Comparison of ENCODE assay signal across 16 cellular contexts in genomic region chr9:87959916-87960581, GRCh38. TPM values are rescaled to one million over a fixed set of nuclear protein-coding genes. Genes with fewer than 3 reads are reported as not detected.
A peak's percentile ranks its signal among the peaks of the same experiment; 100 is the strongest.
DNase-seq lines count a peak whose midpoint lies in the region; ATAC-seq, FAIRE-seq and TF ChIP-seq lines count a peak whose summit lies in the region.
"Had no signal": no experiment of that assay in that cellular context is flagged by ENCODE, and none has a peak within 500 bp of the region (broad histone marks: within the 10 kb centered on the region; RNA-seq: fewer than 3 reads in every experiment).

No MANE protein-coding gene starts in this region.

- H2AK9ac ChIP-seq in IMR-90 (replicated peaks; ENCODE audit: low read depth, low read length, poor library complexity): no peak overlapping the region

- H3K9me3 ChIP-seq in IMR-90 (ENCODE audit: control insufficient read depth, insufficient read depth, low read length) (peaks cover 7% of the 10 kb centered on the region), K562 (replicated peaks; ENCODE audit: control insufficient read depth, insufficient read depth, low read depth, low read length) (no peaks in the 10 kb centered on the region), kidney (ENCODE audit: control insufficient read depth in 1 of 2, low read length in 2 of 2) (no peaks in the 10 kb centered on the region)
- H3K9me3 ChIP-seq: BE2C, thoracic aorta had no signal

- H3K4me3 ChIP-seq in IMR-90 (ENCODE audit: insufficient read depth, low read depth, low read length) (no peak overlapping the region), K562 (no peak overlapping the region), kidney (ENCODE audit: low read length in 2 of 2) (no peak overlapping the region), retinal pigment epithelial cell (ENCODE audit: low read length) (no peak overlapping the region)
- H3K4me3 ChIP-seq: GM23338, thoracic aorta had no signal

- H3K9ac ChIP-seq in IMR-90 (ENCODE audit: low read depth, low read length): no peak overlapping the region
- no peak overlapping the region for H3K9ac ChIP-seq in K562 (ENCODE audit: insufficient read depth in 1 of 2, low read depth in 2 of 2, low read length in 2 of 2)
- H3K9ac ChIP-seq in kidney (ENCODE audit: low read length in 2 of 2): no peak overlapping the region

- no peak overlapping the region; the same call in 1 of the 2 replicates for H3K18ac ChIP-seq in IMR-90 (ENCODE audit: low read depth, low read length)

- CTCF ChIA-PET in IMR-90 (lab: Yijun Ruan, JAX): no interaction called here
- CTCF ChIA-PET in K562 (lab: Yijun Ruan, JAX; ENCODE audit: low intra/inter-chr PET ratio): no interaction called here

- H3K4me1 ChIP-seq in IMR-90 (ENCODE audit: control insufficient read depth, insufficient read depth, low read length): peaks cover 5% of the 10 kb centered on the region
- no peaks in the 10 kb centered on the region for H3K4me1 ChIP-seq in K562 (replicated peaks in 1 of 2; ENCODE audit: control insufficient read depth in 2 of 2, insufficient read depth in 2 of 2, low read length in 2 of 2)
- H3K4me1 ChIP-seq in kidney (ENCODE audit: control insufficient read depth in 1 of 2, insufficient read depth in 1 of 2, low read depth in 1 of 2, low read length in 2 of 2): no peaks in the 10 kb centered on the region
- H3K4me1 ChIP-seq: BE2C had no signal

- H3K4me2 ChIP-seq in IMR-90 (ENCODE audit: low read depth, low read length) (no peak overlapping the region), K562 (ENCODE audit: insufficient read depth, low read length) (no peak overlapping the region)
- H3K4me2 ChIP-seq: GM23338 had no signal

- WGBS in IMR-90 (ENCODE audit: extremely low coverage in 2 of 2, insufficient read length in 1 of 2), 2 experiments: 7% methylated on average over 2 of the region's 4 CpGs; no CpG with 5 or more reads in 1 of the 2 experiments
- 0% methylated on average over 4 of the region's 4 CpGs for WGBS in K562 (ENCODE audit: insufficient coverage, low coverage, missing lambda C conversion rate)

- intact Hi-C loops in IMR-90 (cut with micrococcal nuclease): no loop called here
- intact Hi-C loops in K562 (cut with micrococcal nuclease): no loop called here
- intact Hi-C loops in kidney (cut with DNase I): no loop called here

- no peaks in the 10 kb centered on the region for H3K79me2 ChIP-seq in K562 (ENCODE audit: control insufficient read depth, insufficient read depth, low read length)

- H4K5ac ChIP-seq in IMR-90 (ENCODE audit: low read depth, low read length): no peak overlapping the region

- no peak overlapping the region for H2AK5ac ChIP-seq in IMR-90 (ENCODE audit: low read depth, low read length)

- FAIRE-seq in K562 (lab: Jason Lieb, UNC) (no peak), kidney (lab: Jason Lieb, UNC) (peak; percentile 13)
- FAIRE-seq: TTC549 had no signal

- in situ Hi-C loops in IMR-90 (cut with MboI; ENCODE audit: low sequenced_read_pairs) (loop anchor here (10.0 to 25.0 kb wide), 2 partner anchors 615 to 1052 kb away; no protein-coding TSS in a partner anchor), K562 (cut with MboI) (loop anchor here (25.0 kb wide), 2 partner anchors 602 to 1052 kb away; no protein-coding TSS in a partner anchor)

- H3K56ac ChIP-seq in IMR-90 (ENCODE audit: extremely low read depth, insufficient read depth, low read length): no peak overlapping the region

- H4K20me1 ChIP-seq in IMR-90 (ENCODE audit: insufficient read depth, low read length) (no peaks in the 10 kb centered on the region), K562 (replicated peaks; ENCODE audit: control insufficient read depth, insufficient read depth, low read length) (no peaks in the 10 kb centered on the region)

- peak; percentile 86 for ATAC-seq in IMR-90 (ENCODE audit: low read depth)
- no peak for ATAC-seq in K562
- no peak for ATAC-seq in HG03280 (IDR thresholded peaks at IDR 0.05; ENCODE audit: unreplicated experiment)
- ATAC-seq: GM23338 had no signal

- H2BK15ac ChIP-seq in IMR-90 (ENCODE audit: low read depth, low read length): no peak overlapping the region; the same call in 2 of the 3 replicates

- H2BK20ac ChIP-seq in IMR-90 (ENCODE audit: low read depth, low read length): no peak overlapping the region

- H3K27ac ChIP-seq in IMR-90 (ENCODE audit: insufficient read depth, low read length) (peak overlapping the region; percentile 79; the same call in 1 of the 2 replicates), K562 (ENCODE audit: extremely low read depth, low read depth, low read length) (no peak overlapping the region), kidney (ENCODE audit: low read depth in 2 of 2, low read length in 2 of 2) (no peak overlapping the region)
- H3K27ac ChIP-seq: thoracic aorta had no signal

- TF ChIP-seq POLR2A in IMR-90 (IDR thresholded peaks at IDR 0.05; ENCODE audit: low read depth, low read length) (no peak), K562 (conservative IDR thresholded peaks at IDR 0.05) (no peak)

- TF ChIP-seq EP300 in K562 (IDR thresholded peaks at IDR 0.05; ENCODE audit: low read length): no peak

- no peak overlapping the region for H3K14ac ChIP-seq in IMR-90 (replicated peaks; ENCODE audit: low read depth, low read length)

- BruUV-seq in IMR-90 (replicated peaks; lab: Mats Ljungman, UMichigan) (no TSS peak), K562 (replicated peaks; lab: Mats Ljungman, UMichigan) (no TSS peak)

- H2AFZ ChIP-seq in IMR-90 (replicated peaks; ENCODE audit: low read length, poor library complexity) (no peak overlapping the region), K562 (ENCODE audit: low read depth, low read length) (no peak overlapping the region)
- H2AFZ ChIP-seq: GM23338 had no signal

- peak overlapping the region; percentile 73 for H2BK5ac ChIP-seq in IMR-90 (ENCODE audit: low read depth, low read length, poor library complexity, severe bottlenecking)

- H3K23ac ChIP-seq in IMR-90 (ENCODE audit: low read depth, low read length): no peak overlapping the region

- H3K27me3 ChIP-seq in IMR-90 (ENCODE audit: control insufficient read depth, insufficient read depth, low read length) (peaks cover 2% of the 10 kb centered on the region; the same call in 1 of the 2 replicates), K562 (ENCODE audit: control insufficient read depth in 2 of 2, insufficient read depth in 2 of 2, low read length in 2 of 2) (no peaks in the 10 kb centered on the region; a peak in 1 of 5 replicates)
- H3K27me3 ChIP-seq: BE2C had no signal

- TF ChIP-seq RAD21 in IMR-90 (IDR thresholded peaks at IDR 0.05; ENCODE audit: low read length) (no peak), K562 (CRISPR knock-in tag; conservative IDR thresholded peaks at IDR 0.05 in 1 of 2, IDR thresholded peaks at IDR 0.05 in 1 of 2) (no peak)

- H4K91ac ChIP-seq in IMR-90 (ENCODE audit: insufficient read depth, low read depth, low read length): no peak overlapping the region; the same call in 1 of the 2 replicates

- no peak overlapping the region for H2BK120ac ChIP-seq in IMR-90 (ENCODE audit: low read depth, low read length)

- H3K4ac ChIP-seq in IMR-90 (ENCODE audit: low read depth, low read length): no peak overlapping the region

- dilution Hi-C loops in IMR-90 (cut with HindIII; ENCODE audit: low sequenced_read_pairs, unreplicated experiment): no loop called here

- H3K9me1 ChIP-seq in IMR-90 (ENCODE audit: insufficient read depth, low read length) (no peaks in the 10 kb centered on the region), K562 (ENCODE audit: control insufficient read depth, insufficient read depth, low read length) (no peaks in the 10 kb centered on the region)

- H3K79me1 ChIP-seq in IMR-90 (ENCODE audit: low read depth in 1 of 2, low read length in 2 of 2): no peaks in the 10 kb centered on the region

- DNase-seq in IMR-90 (peak; percentile 83), K562 (ENCODE audit: extremely low read depth in 1 of 4, low spot score in 3 of 4) (peak in 1 of 4 experiments; percentile 6), kidney (no peak), retinal pigment epithelial cell (ENCODE audit: low read depth) (peak; percentile 39), NCI-H774 (lab: John Stamatoyannopoulos, UW) (no peak), NCI-H2107 treated with DMSO at 0.1 percent for 48 hours (lab: John Stamatoyannopoulos, UW; ENCODE audit: unreplicated experiment) (no peak), GDM1 (lab: John Stamatoyannopoulos, UW) (no peak)
- DNase-seq: activated CD4-positive, alpha-beta T cell treated with anti-CD3 and anti-CD28 coated beads, Interleukin-2, amount 10 ng/mL, durations not matched to agents 7 days and 5 days; BE2C; erythroblast; Kasumi-1; kidney glomerular epithelial cell had no signal

- POLR2A ChIA-PET in IMR-90 (lab: Charles Lee; ENCODE audit: unreplicated experiment) (no interaction called here), K562 (lab: Yijun Ruan, JAX) (interaction anchor here (1.5 kb wide), 1 partner anchor 10 kb away, joined by 6 read pairs; no protein-coding TSS in a partner anchor)

- no peak for TF ChIP-seq CTCF in IMR-90 (conservative IDR thresholded peaks at IDR 0.05; ENCODE audit: low read depth, low read length)
- TF ChIP-seq CTCF in K562 (IDR thresholded peaks at IDR 0.05 in 2 of 3, conservative IDR thresholded peaks at IDR 0.05 in 1 of 3; ENCODE audit: insufficient read depth in 2 of 3, low read depth in 1 of 3, low read length in 3 of 3): no peak
- TF ChIP-seq CTCF in kidney (IDR thresholded peaks at IDR 0.05; ENCODE audit: borderline replicate concordance, extremely low read depth, insufficient read depth): no peak
- TF ChIP-seq CTCF in retinal pigment epithelial cell (conservative IDR thresholded peaks at IDR 0.05; ENCODE audit: low read depth, low read length): no peak

- H3K36me3 ChIP-seq in IMR-90 (ENCODE audit: control insufficient read depth, insufficient read depth, low read length) (no peaks in the 10 kb centered on the region), K562 (ENCODE audit: control insufficient read depth, insufficient read depth, low read length) (no peaks in the 10 kb centered on the region), kidney (ENCODE audit: control insufficient read depth in 1 of 2, insufficient read depth in 2 of 2, low read length in 2 of 2) (no peaks in the 10 kb centered on the region)
- H3K36me3 ChIP-seq: BE2C, thoracic aorta had no signal

- peak overlapping the region in 1 of 2 experiments; percentile 71; a peak in 1 of 4 replicates for H4K8ac ChIP-seq in IMR-90 (ENCODE audit: low read depth in 2 of 2, low read length in 2 of 2)

RNA-seq across cellular contexts. Expression of gene CDK20, which starts 14.3 kb away (rescaled TPM):
- total RNA-seq in IMR-90 (2012; rRNA removed) (6.1 and 6.3 TPM in 2 replicates), K562 (2014; rRNA removed) (0.32 and 0.41 TPM in 2 replicates), K562 (2014; rRNA removed; fragmentation: Illumina TruSeq; extraction: Trizol) (0.13 and 0.33 TPM in 2 replicates), K562 (2015; rRNA removed; fragmentation: Illumina TruSeq; extraction: Trizol) (0.36 and 0.41 TPM in 2 replicates), K562 (2021) (0.44 and 0.72 TPM in 2 replicates), kidney (13.6 TPM)
- polyA plus RNA-seq in IMR-90 (2012; rRNA removed) (11.7 and 12.3 TPM in 2 replicates), K562 (2011; rRNA removed) (0.28 and 0.65 TPM in 2 replicates), K562 (2014; fragmentation: Illumina TruSeq; extraction: Trizol) (0.45 and 0.50 TPM in 2 replicates), K562 (2014; fragmentation: Nextera tagmentation; extraction: Ambion mirVana) (under 1 TPM; 0.10 to 0.35 TPM), K562 (2014; rRNA removed) (0.36 and 2.5 TPM in 2 replicates), kidney (ENCODE audit: insufficient read depth, low read depth, low replicate concordance) (11.8 TPM)
- 15.3 and 15.8 TPM in 2 replicates for polyA plus RNA-seq in IMR-90 (2012; cell fraction: cytosol; rRNA removed)
- 30.6 and 39.2 TPM in 2 replicates for polyA plus RNA-seq in IMR-90 (2012; cell fraction: nucleus; rRNA removed; ENCODE audit: low replicate concordance)
- 0.46 and 1.9 TPM in 2 replicates for total RNA-seq in K562 (2011; cell fraction: chromatin; rRNA removed; ENCODE audit: low replicate concordance)
- 1.7 TPM in 2 replicates for total RNA-seq in K562 (2011; cell fraction: nucleolus; rRNA removed)
- total RNA-seq in K562 (2011; cell fraction: nucleoplasm; rRNA removed): 1.1 and 2.0 TPM in 2 replicates
- 0.15 and 1.00 TPM in 2 replicates for polyA plus RNA-seq in K562 (2011; cell fraction: cytosol; rRNA removed)
- 0.62 and 4.1 TPM in 2 replicates for polyA plus RNA-seq in K562 (2011; cell fraction: nucleus; rRNA removed)
- 0.76 and 1.6 TPM in 2 replicates for polyA plus RNA-seq in K562 (2012)
- polyA minus RNA-seq in K562 (2011; rRNA and poly(A)+ RNA removed): 0.06 and 0.53 TPM in 2 replicates
- not detected in 2 replicates for polyA minus RNA-seq in K562 (2011; cell fraction: cytosol; rRNA and poly(A)+ RNA removed)
- polyA minus RNA-seq in K562 (2011; cell fraction: nucleus; rRNA and poly(A)+ RNA removed): 0.22 and 0.67 TPM in 2 replicates

RNA-seq across cellular contexts. Expression of gene SPATA31C1, which starts 42.3 kb away (rescaled TPM):
- not detected in 2 replicates for total RNA-seq in IMR-90 (2012; rRNA removed)
- polyA plus RNA-seq in IMR-90 (2012; rRNA removed): not detected in 2 replicates
- not detected in 2 replicates for polyA plus RNA-seq in IMR-90 (2012; cell fraction: cytosol; rRNA removed)
- not detected in 2 replicates for polyA plus RNA-seq in IMR-90 (2012; cell fraction: nucleus; rRNA removed; ENCODE audit: low replicate concordance)
- 0.12 and 0.14 TPM in 2 replicates for total RNA-seq in K562 (2011; cell fraction: chromatin; rRNA removed; ENCODE audit: low replicate concordance)
- under 0.01 TPM in 1 of 2 replicates, not detected in the other for total RNA-seq in K562 (2011; cell fraction: nucleolus; rRNA removed)
- total RNA-seq in K562 (2011; cell fraction: nucleoplasm; rRNA removed): 0.15 TPM in 1 of 2 replicates, not detected in the other
- total RNA-seq in K562 (2014; rRNA removed): 0.04 TPM in 1 of 2 replicates, not detected in the other
- total RNA-seq in K562 (2014; rRNA removed; fragmentation: Illumina TruSeq; extraction: Trizol): 0.04 TPM in 1 of 2 replicates, not detected in the other
- not detected in 2 replicates for total RNA-seq in K562 (2015; rRNA removed; fragmentation: Illumina TruSeq; extraction: Trizol)
- total RNA-seq in K562 (2021): 0.07 TPM in 1 of 2 replicates, not detected in the other
- polyA plus RNA-seq in K562 (2011; rRNA removed): 0.04 TPM in 1 of 2 replicates, not detected in the other
- polyA plus RNA-seq in K562 (2011; cell fraction: cytosol; rRNA removed): not detected in 2 replicates
- polyA plus RNA-seq in K562 (2011; cell fraction: nucleus; rRNA removed): 0.06 and 0.07 TPM in 2 replicates
- polyA plus RNA-seq in K562 (2012): 0.13 and 0.14 TPM in 2 replicates
- 0.07 and 0.08 TPM in 2 replicates for polyA plus RNA-seq in K562 (2014; fragmentation: Illumina TruSeq; extraction: Trizol)
- under 1 TPM; 0.03 to 0.15 TPM for polyA plus RNA-seq in K562 (2014; fragmentation: Nextera tagmentation; extraction: Ambion mirVana)
- 0.13 TPM in 1 of 2 replicates, not detected in the other for polyA plus RNA-seq in K562 (2014; rRNA removed)
- not detected in 2 replicates for polyA minus RNA-seq in K562 (2011; rRNA and poly(A)+ RNA removed)
- polyA minus RNA-seq in K562 (2011; cell fraction: cytosol; rRNA and poly(A)+ RNA removed): not detected in 2 replicates
- polyA minus RNA-seq in K562 (2011; cell fraction: nucleus; rRNA and poly(A)+ RNA removed): under 0.01 TPM in 1 of 2 replicates, not detected in the other
- not detected for total RNA-seq in kidney
- not detected for polyA plus RNA-seq in kidney (ENCODE audit: insufficient read depth, low read depth, low replicate concordance)
- total RNA-seq: activated CD4-positive, alpha-beta T cell treated with anti-CD3 and anti-CD28 coated beads, Interleukin-2, amount 10 ng/mL, durations not matched to agents 7 days and 5 days; GM23338; thoracic aorta had no signal
- polyA plus RNA-seq: GM23338 had no signal

Comparison
In these comparisons a context has a peak if more than half of its experiments do, and no peak if none do; other contexts are left out.
1. DNase-seq: peak in IMR-90 (single experiment) and retinal pigment epithelial cell (single experiment); none in kidney (single experiment), NCI-H774 (single experiment), NCI-H2107 treated with DMSO at 0.1 percent for 48 hours (single experiment) and GDM1 (single experiment).